ENCODE assay signal across 15 cellular contexts in the genomic region with DNA sequence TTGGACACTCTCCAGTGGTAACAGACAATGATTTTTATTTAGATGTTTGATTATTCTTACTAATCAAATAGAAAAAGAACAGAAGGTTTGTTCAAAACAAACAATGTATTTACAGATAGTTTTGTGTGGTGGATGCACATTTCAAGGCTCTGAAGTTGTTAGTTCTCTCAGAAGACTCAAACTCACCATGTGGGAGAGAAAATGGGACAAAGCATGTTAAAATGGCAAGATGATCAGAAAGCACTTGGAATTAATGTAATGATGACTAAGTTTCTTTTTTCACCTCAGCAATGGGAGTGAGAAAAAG.
DNase-seq lines count a peak whose midpoint lies in the region; ATAC-seq, FAIRE-seq and TF ChIP-seq lines count a peak whose summit lies in the region.
"Had no signal": no experiment of that assay in that cellular context is flagged by ENCODE, and none has a peak within 500 bp of the region (broad histone marks: within the 10 kb centered on the region; RNA-seq: fewer than 3 reads in every experiment).

No MANE protein-coding gene starts in this region.

- H3K4me1 ChIP-seq in A549 (peaks cover 22% of the 10 kb centered on the region), gastroesophageal sphincter (peaks cover 21 to 56% (median 25%) of the 10 kb centered on the region in 3 donors), parathyroid adenoma (peaks cover 80% of the 10 kb centered on the region)

- CTCF ChIA-PET in A549 (lab: Yijun Ruan, JAX): no interaction called here

- H3K27me3 ChIP-seq in gastroesophageal sphincter: no peaks in the 10 kb centered on the region
- H3K27me3 ChIP-seq in parathyroid adenoma (ENCODE audit: control insufficient read depth, insufficient read depth, low read length): no peaks in the 10 kb centered on the region
- H3K27me3 ChIP-seq: right lobe of liver had no signal

- TF ChIP-seq POLR2A in A549 (IDR thresholded peaks at IDR 0.05; ENCODE audit: low read length): no peak
- no peak for TF ChIP-seq POLR2A in gastroesophageal sphincter (IDR thresholded peaks at IDR 0.05)

- H2AFZ ChIP-seq in parathyroid adenoma: peak overlapping the region; percentile 68

- TF ChIP-seq CTCF in A549 (IDR thresholded peaks at IDR 0.05) (no peak), gastroesophageal sphincter (IDR thresholded peaks at IDR 0.05) (no peak), parathyroid adenoma (IDR thresholded peaks at IDR 0.05) (no peak), GM13976 (IDR thresholded peaks at IDR 0.05; ENCODE audit: borderline replicate concordance, control extremely low read depth, extremely low read depth, insufficient read depth, missing control alignments) (no peak)

- H3K27ac ChIP-seq in A549 (peak overlapping the region; percentile 16 to 47), SK-N-MC (peak overlapping the region; percentile 15), gastroesophageal sphincter (peak overlapping the region; percentile 59 to 78 (median 70)), parathyroid adenoma (peak overlapping the region; percentile 98)
- H3K27ac ChIP-seq: right lobe of liver had no signal

- ATAC-seq in A549: no peak
- ATAC-seq in gastroesophageal sphincter: no peak
- no peak for ATAC-seq in HG02623 (IDR thresholded peaks at IDR 0.05; ENCODE audit: unreplicated experiment)
- no peak for ATAC-seq in HG02852 (IDR thresholded peaks at IDR 0.05; ENCODE audit: unreplicated experiment)
- ATAC-seq: stimulated activated effector memory CD8-positive, alpha-beta T cell treated with anti-CD3 and anti-CD28 coated beads, Interleukin-12 subunit alpha, Interleukin-12 subunit beta, amount 100 ng/mL, for 72 hours; WTC11 had no signal

- H3K4me2 ChIP-seq in A549: peak overlapping the region; percentile 35; the same call in 2 of the 3 replicates
- peak overlapping the region; percentile 18 for H3K4me2 ChIP-seq in parathyroid adenoma (ENCODE audit: low read length)

- DNase-seq in A549 (ENCODE audit: low read depth in 1 of 2, low spot score in 1 of 2): no peak
- no peak for DNase-seq in SK-N-MC (ENCODE audit: low read depth, low spot score)
- DNase-seq in GM13976 (ENCODE audit: low spot score): no peak
- no peak for DNase-seq in activated CD8-positive, alpha-beta memory T cell treated with anti-CD3 and anti-CD28 coated beads for 24 hours
- DNase-seq: activated gamma-delta T cell treated with Interleukin-2 at 50 U/mL for 16 hours, Calu3, foreskin melanocyte, H7, right lobe of liver had no signal

- no peak for TF ChIP-seq RAD21 in A549 (conservative IDR thresholded peaks at IDR 0.05 in 1 of 2, IDR thresholded peaks at IDR 0.05 in 1 of 2)

- H3K9ac ChIP-seq in SK-N-MC (ENCODE audit: insufficient read length) (no peak overlapping the region), parathyroid adenoma (no peak overlapping the region)

- POLR2A ChIA-PET in A549 (lab: Yijun Ruan, JAX): no interaction called here

- no peak overlapping the region for H3K4me3 ChIP-seq in A549
- H3K4me3 ChIP-seq in SK-N-MC: no peak overlapping the region
- H3K4me3 ChIP-seq in gastroesophageal sphincter: no peak overlapping the region
- no peak overlapping the region for H3K4me3 ChIP-seq in parathyroid adenoma (ENCODE audit: low read depth, low read length)
- H3K4me3 ChIP-seq: right lobe of liver had no signal

- in situ Hi-C loops in GM13976 (cut with MboI; ENCODE audit: low sequenced_read_pairs, unreplicated experiment): no loop called here

- no peaks in the 10 kb centered on the region for H3K79me2 ChIP-seq in parathyroid adenoma

- H3K36me3 ChIP-seq in SK-N-MC (ENCODE audit: insufficient read depth, low read length) (no peaks in the 10 kb centered on the region), gastroesophageal sphincter (no peaks in the 10 kb centered on the region), parathyroid adenoma (ENCODE audit: control insufficient read depth, insufficient read depth, low read length) (no peaks in the 10 kb centered on the region)
- H3K36me3 ChIP-seq: right lobe of liver had no signal

- no peaks in the 10 kb centered on the region for H3K9me3 ChIP-seq in A549
- no peaks in the 10 kb centered on the region for H3K9me3 ChIP-seq in SK-N-MC (ENCODE audit: low read depth, low read length)
- no peaks in the 10 kb centered on the region for H3K9me3 ChIP-seq in gastroesophageal sphincter
- no peaks in the 10 kb centered on the region for H3K9me3 ChIP-seq in parathyroid adenoma (ENCODE audit: control insufficient read depth, low read length)
- H3K9me3 ChIP-seq: right lobe of liver had no signal

- TF ChIP-seq EP300 in A549 (IDR thresholded peaks at IDR 0.05) (no peak), gastroesophageal sphincter (IDR thresholded peaks at IDR 0.05) (no peak)

- FAIRE-seq in A549 (lab: Jason Lieb, UNC): no peak

TF ChIP-seq in A549, 52 proteins besides CTCF, POLR2A, EP300 and RAD21:
- no peak for TF ChIP-seq RNF2 (IDR thresholded peaks at IDR 0.05; ENCODE audit: borderline replicate concordance, low read depth)
- no peak for TF ChIP-seq TFCP2L1 (CRISPR knock-in tag; IDR thresholded peaks at IDR 0.05)
- no peak for TF ChIP-seq PHF8 (IDR thresholded peaks at IDR 0.05; ENCODE audit: borderline replicate concordance, low read depth)
- no peak for TF ChIP-seq JUN (IDR thresholded peaks at IDR 0.05)
- TF ChIP-seq, protein P1, sequence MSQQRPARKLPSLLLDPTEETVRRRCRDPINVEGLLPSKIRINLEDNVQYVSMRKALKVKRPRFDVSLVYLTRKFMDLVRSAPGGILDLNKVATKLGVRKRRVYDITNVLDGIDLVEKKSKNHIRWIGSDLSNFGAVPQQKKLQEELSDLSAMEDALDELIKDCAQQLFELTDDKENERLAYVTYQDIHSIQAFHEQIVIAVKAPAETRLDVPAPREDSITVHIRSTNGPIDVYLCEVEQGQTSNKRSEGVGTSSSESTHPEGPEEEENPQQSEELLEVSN (IDR thresholded peaks at IDR 0.05; ENCODE audit: borderline replicate concordance, low read depth): no peak
- no peak for TF ChIP-seq CBX8 (IDR thresholded peaks at IDR 0.05)
- TF ChIP-seq CBX2 (IDR thresholded peaks at IDR 0.05; ENCODE audit: borderline replicate concordance, low read depth): no peak

Comparison
In these comparisons a context has a peak if more than half of its experiments do, and no peak if none do; other contexts are left out.
1. H3K27ac ChIP-seq: peak in every context shown above with its lines; median percentile 98 in parathyroid adenoma; 70 in gastroesophageal sphincter; 32 in A549; 15 in SK-N-MC.